Comparison of ENCODE assay signal across 2 cellular contexts in genomic region chr11:1242751-1243150, GRCh38. TPM values are rescaled to one million over a fixed set of nuclear protein-coding genes. Genes with fewer than 3 reads are reported as not detected.
"Had no signal": no experiment of that assay in that cellular context is flagged by ENCODE, and none has a peak within 500 bp of the region (broad histone marks: within the 10 kb centered on the region; RNA-seq: fewer than 3 reads in every experiment).

No MANE protein-coding gene starts in this region.

RNA-seq across cellular contexts. Expression of gene MUC5B, which starts 19.9 kb away (rescaled TPM):
- total RNA-seq: G401 had no signal
- polyA plus RNA-seq: GM12878 had no signal
